In the genomic region with DNA sequence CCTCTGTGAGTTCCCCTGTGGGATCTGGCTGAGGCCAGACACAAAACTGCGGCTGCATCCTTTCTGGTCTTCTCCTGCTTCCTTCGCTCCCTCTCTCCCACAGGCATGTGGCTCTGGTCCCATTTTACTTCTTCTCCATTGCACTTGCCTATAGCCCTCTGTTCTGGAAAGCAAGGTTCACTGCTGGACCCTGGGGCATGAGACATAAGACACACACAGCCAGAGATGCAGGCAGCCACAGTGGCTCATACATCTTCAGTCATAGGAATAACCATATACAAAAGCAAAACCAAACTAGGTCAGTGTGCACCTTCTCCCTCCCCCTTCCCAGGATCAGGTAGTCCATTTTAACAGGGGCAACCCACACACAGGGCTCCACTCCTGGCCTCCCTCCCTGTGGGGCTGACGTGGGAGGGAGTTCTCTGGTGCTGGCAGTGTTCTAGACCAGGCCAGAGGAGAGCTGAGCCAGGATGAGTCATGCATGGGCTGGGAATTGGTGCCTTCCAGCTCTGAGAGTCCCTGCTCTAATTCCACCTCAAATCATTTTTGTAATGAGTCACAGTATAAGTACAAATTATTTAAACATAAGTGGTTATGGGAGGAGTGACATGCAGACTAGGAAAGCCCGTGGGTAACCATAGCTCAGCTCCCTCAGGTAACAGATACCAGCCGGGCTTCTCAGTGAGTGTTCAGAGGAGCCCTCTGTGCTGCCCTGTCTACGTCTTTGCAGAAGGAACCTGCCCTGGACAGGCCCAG, we compare ENCODE assay signal across 8 cellular contexts. TPM values are rescaled to one million over a fixed set of nuclear protein-coding genes. Genes with fewer than 3 reads are reported as not detected.
A peak's percentile ranks its signal among the peaks of the same experiment; 100 is the strongest.
DNase-seq lines count a peak whose midpoint lies in the region; ATAC-seq, FAIRE-seq and TF ChIP-seq lines count a peak whose summit lies in the region.

No MANE protein-coding gene starts in this region.

- H3K36me3 ChIP-seq in spleen, result no peaks in the 10 kb centered on the region

- TF ChIP-seq POLR2A in spleen (IDR thresholded peaks at IDR 0.05) (no peak), GM12892 (IDR thresholded peaks at IDR 0.05; ENCODE audit: low read depth, low read length) (no peak)

- peak overlapping the region in 1 of 2 donors; percentile 60 for H3K27ac ChIP-seq in coronary artery
- no peak overlapping the region for H3K27ac ChIP-seq in spleen

- ATAC-seq in GM19463 (IDR thresholded peaks at IDR 0.05; ENCODE audit: unreplicated experiment), result no peak

- intact Hi-C loops in spleen (cut with DNase I; ENCODE audit: low total_unique reads), result no loop called here

- DNase-seq in AG04449 (ENCODE audit: low read depth, low spot score) (peak; percentile 70), HFF-Myc (ENCODE audit: extremely low read depth, low read depth) (peak; percentile 63), coronary artery (ENCODE audit: low spot score) (peak; percentile 84), mucosa of gallbladder (ENCODE audit: low spot score) (peak; percentile 65), spleen (no peak), dedifferentiated amniotic fluid mesenchymal stem cell (ENCODE audit: extremely low spot score) (no peak), GM12892 (ENCODE audit: insufficient read length) (no peak)

- POLR2A ChIA-PET in AG04449 (lab: Yijun Ruan, JAX), result no interaction called here

- CTCF ChIA-PET in AG04449 (lab: Yijun Ruan, JAX), result interaction anchor here (1.0 kb wide), 1 partner anchor 36 kb away, joined by 3 read pairs; no protein-coding TSS in a partner anchor

- no peak for FAIRE-seq in GM12892 (lab: Jason Lieb, UNC)

- WGBS in spleen, 5 donors, result 65 to 78% (median 76%) methylated on average over 6 of the region's 6 CpGs

- no peaks in the 10 kb centered on the region for H3K9me3 ChIP-seq in spleen

- peaks cover 0 to 4% (median 0%) of the 10 kb centered on the region in 7 donors for H3K27me3 ChIP-seq in spleen (replicated peaks in 1 of 7)

- H3K4me1 ChIP-seq in spleen, result peaks cover 0 to 11% (median 0%) of the 10 kb centered on the region in 6 donors

- H3K4me3 ChIP-seq in AG04449 (ENCODE audit: low read depth, low read length) (no peak overlapping the region), HFF-Myc (replicated peaks; ENCODE audit: low read depth, low read length) (no peak overlapping the region), coronary artery (no peak overlapping the region), spleen (no peak overlapping the region)

- no peak for TF ChIP-seq CTCF in AG04449 (IDR thresholded peaks at IDR 0.05; ENCODE audit: insufficient read depth, low read length, missing control alignments)
- TF ChIP-seq CTCF in HFF-Myc (IDR thresholded peaks at IDR 0.05; ENCODE audit: low read depth, low read length, missing control alignments), result no peak
- no peak for TF ChIP-seq CTCF in coronary artery (IDR thresholded peaks at IDR 0.05)
- no peak for TF ChIP-seq CTCF in spleen (IDR thresholded peaks at IDR 0.05 in 8 of 11, conservative IDR thresholded peaks at IDR 0.05 in 3 of 11)

RNA-seq across cellular contexts. Expression of a gene that starts 58.0 kb away (rescaled TPM):
- total RNA-seq in mucosa of gallbladder (0.06 TPM), spleen (not detected)
- not detected for polyA plus RNA-seq in spleen
- polyA plus RNA-seq in GM12892 (2012; ENCODE audit: missing spikeins), result not detected

Comparison
In these comparisons a context has a peak if more than half of its experiments do, and no peak if none do; other contexts are left out.
1. DNase-seq: peak in AG04449 (single experiment), HFF-Myc (single experiment), coronary artery (single experiment) and mucosa of gallbladder (single experiment); none in spleen (single experiment), dedifferentiated amniotic fluid mesenchymal stem cell (single experiment) and GM12892 (single experiment).